22 cellular contexts compared by ENCODE assay signal in genomic region chr16:72962347-72962746, GRCh38.
DNase-seq lines count a peak whose midpoint lies in the region; FAIRE-seq and TF ChIP-seq lines count a peak whose summit lies in the region.
"Had no signal": no experiment of that assay in that cellular context is flagged by ENCODE, and none has a peak within 500 bp of the region (broad histone marks: within the 10 kb centered on the region; RNA-seq: fewer than 3 reads in every experiment).

No MANE protein-coding gene starts in this region.

- CTCF ChIA-PET in Calu3 (lab: Charles Lee): interaction anchor here (0.6 to 2.6 kb wide), 5 partner anchors 10 to 214 kb away, joined by 3 to 23 read pairs (median 6); no protein-coding TSS in a partner anchor

- peak overlapping the region; percentile 62; the same call in 1 of the 2 replicates for H3K4me2 ChIP-seq in BLaER1

- H3K4me3 Mint-ChIP-seq in Calu3 (ENCODE audit: low read depth, unreplicated experiment) (no peak overlapping the region), progenitor cell of endocrine pancreas (ENCODE audit: low read depth) (no peak overlapping the region)
- H3K4me3 Mint-ChIP-seq: B cell; CD4-positive, alpha-beta memory T cell; H9 had no signal

- no peak for FAIRE-seq in GM12892 (lab: Jason Lieb, UNC)
- FAIRE-seq: A204.1, D721Med, GM12891 had no signal

- H3K9me3 Mint-ChIP-seq in Calu3 (ENCODE audit: low read depth, unreplicated experiment) (no peaks in the 10 kb centered on the region), progenitor cell of endocrine pancreas (ENCODE audit: low read depth) (no peaks in the 10 kb centered on the region)
- H3K9me3 Mint-ChIP-seq: H9 had no signal

- no peak overlapping the region for H3K9ac ChIP-seq in BLaER1
- H3K9ac ChIP-seq: GM23248 had no signal

- intact Hi-C loops in Calu3 (cut with micrococcal nuclease; ENCODE audit: unreplicated experiment) (loop anchor here (5.0 to 10.0 kb wide), 4 partner anchors 130 to 458 kb away; no protein-coding TSS in a partner anchor), sigmoid colon (cut with DNase I) (no loop called here)

- no peak for TF ChIP-seq EP300 in sigmoid colon (IDR thresholded peaks at IDR 0.05)

- H3K27ac Mint-ChIP-seq in Calu3 (ENCODE audit: unreplicated experiment): peak overlapping the region; percentile 53
- peak overlapping the region; percentile 57 for H3K27ac Mint-ChIP-seq in progenitor cell of endocrine pancreas
- H3K27ac Mint-ChIP-seq: B cell; CD4-positive, alpha-beta memory T cell; H9 had no signal

- H3K4me3 ChIP-seq in BLaER1 (no peak overlapping the region), sigmoid colon (no peak overlapping the region), H7 (ENCODE audit: insufficient read depth, low read depth, low read length) (no peak overlapping the region)
- H3K4me3 ChIP-seq: GM23248 had no signal

- H3K27me3 ChIP-seq in BLaER1: no peaks in the 10 kb centered on the region
- H3K27me3 ChIP-seq in sigmoid colon: no peaks in the 10 kb centered on the region
- H3K27me3 ChIP-seq in H7 (ENCODE audit: control insufficient read depth, insufficient read depth, low read length): no peaks in the 10 kb centered on the region

- H3K27ac ChIP-seq in BLaER1 (no peak overlapping the region), sigmoid colon (no peak overlapping the region)
- H3K27ac ChIP-seq: 22Rv1, GM23248 had no signal

- H4K20me1 ChIP-seq in BLaER1: no peaks in the 10 kb centered on the region

- no peaks in the 10 kb centered on the region for H3K36me3 ChIP-seq in BLaER1
- H3K36me3 ChIP-seq in sigmoid colon: peaks cover 23 to 31% (median 25%) of the 10 kb centered on the region in 4 donors
- no peaks in the 10 kb centered on the region for H3K36me3 ChIP-seq in H7 (replicated peaks; ENCODE audit: control insufficient read depth, insufficient read depth, low read length)

- H3K36me3 Mint-ChIP-seq in Calu3 (ENCODE audit: insufficient read depth, unreplicated experiment) (no peaks in the 10 kb centered on the region), progenitor cell of endocrine pancreas (ENCODE audit: insufficient read depth) (peaks cover 27% of the 10 kb centered on the region)
- H3K36me3 Mint-ChIP-seq: CD4-positive, alpha-beta memory T cell had no signal

- H3K4me1 ChIP-seq in BLaER1: peaks cover 21% of the 10 kb centered on the region
- H3K4me1 ChIP-seq in sigmoid colon: peaks cover 0 to 16% (median 10%) of the 10 kb centered on the region in 4 donors

- no peak for TF ChIP-seq POLR2A in sigmoid colon (IDR thresholded peaks at IDR 0.05)
- TF ChIP-seq POLR2A in GM12892 (IDR thresholded peaks at IDR 0.05; ENCODE audit: low read depth, low read length): no peak

- no peaks in the 10 kb centered on the region for H3K27me3 Mint-ChIP-seq in Calu3 (ENCODE audit: unreplicated experiment)
- H3K27me3 Mint-ChIP-seq in progenitor cell of endocrine pancreas: no peaks in the 10 kb centered on the region
- H3K27me3 Mint-ChIP-seq: B cell had no signal

- BruUV-seq in Calu3 (replicated peaks; lab: Mats Ljungman, UMichigan): no TSS peak

- DNase-seq in Calu3: no peak
- no peak for DNase-seq in progenitor cell of endocrine pancreas (ENCODE audit: low spot score, unreplicated experiment)
- DNase-seq in sigmoid colon: peak; percentile 62
- no peak for DNase-seq in H7
- no peak for DNase-seq in NCI-H1930 (lab: John Stamatoyannopoulos, UW)
- DNase-seq in HuH-7.5 (ENCODE audit: low spot score): no peak
- DNase-seq in GM12892 (ENCODE audit: insufficient read length): no peak
- DNase-seq: C1 segment of cervical spinal cord; CD4-positive, alpha-beta memory T cell; COR-L47; DMS 273 treated with DMSO at 0.1 percent for 48 hours; DMS53; DMS79 treated with DMSO at 0.1 percent for 48 hours; GF-D8; GM23248 had no signal

- WGBS in sigmoid colon, 2 donors: 68 to 85% methylated on average over 8 of the region's 8 CpGs

- H3K4me1 Mint-ChIP-seq in Calu3 (ENCODE audit: low read depth, unreplicated experiment) (peaks cover 27% of the 10 kb centered on the region), progenitor cell of endocrine pancreas (ENCODE audit: low read depth) (peaks cover 30% of the 10 kb centered on the region)
- H3K4me1 Mint-ChIP-seq: B cell had no signal

- H3K9me3 ChIP-seq in BLaER1 (peaks cover 39% of the 10 kb centered on the region), sigmoid colon (no peaks in the 10 kb centered on the region)

- TF ChIP-seq CTCF in Calu3 (IDR thresholded peaks at IDR 0.05; ENCODE audit: unreplicated experiment): no peak
- TF ChIP-seq CTCF in progenitor cell of endocrine pancreas (IDR thresholded peaks at IDR 0.05; ENCODE audit: unreplicated experiment): no peak
- TF ChIP-seq CTCF in sigmoid colon (IDR thresholded peaks at IDR 0.05): no peak
